9 cellular contexts compared by ENCODE assay signal in genomic region chr4:54063224-54063623, GRCh38. TPM values are rescaled to one million over a fixed set of nuclear protein-coding genes. Genes with fewer than 3 reads are reported as not detected.
DNase-seq lines count a peak whose midpoint lies in the region; ATAC-seq and TF ChIP-seq lines count a peak whose summit lies in the region.
"Had no signal": no experiment of that assay in that cellular context is flagged by ENCODE, and none has a peak within 500 bp of the region (broad histone marks: within the 10 kb centered on the region; RNA-seq: fewer than 3 reads in every experiment).

No MANE protein-coding gene starts in this region.

- H3K27ac Mint-ChIP-seq in endodermal cell: peak overlapping the region; percentile 93

- H3K4me3 ChIP-seq in RWPE2 (ENCODE audit: severe bottlenecking) (peak overlapping the region; percentile 86), endodermal cell (ENCODE audit: low read length) (peak overlapping the region; percentile 90), neural cell (ENCODE audit: low read length) (peak overlapping the region; percentile 95)

- TF ChIP-seq EP300 in neural cell (conservative IDR thresholded peaks at IDR 0.05; ENCODE audit: poor library complexity, severe bottlenecking): no peak

- WGBS in endodermal cell (ENCODE audit: insufficient coverage in 1 of 2, insufficient read length in 1 of 2), 2 experiments: 35 to 59% methylated on average over 2 to 3 of the region's 4 CpGs

- peak overlapping the region; percentile 85 for H3K9ac ChIP-seq in endodermal cell (ENCODE audit: extremely low read depth, low read length, poor library complexity, severe bottlenecking)
- H3K9ac ChIP-seq in neural cell (ENCODE audit: low read length): peak overlapping the region; percentile 94

- peak overlapping the region; percentile 90 for H3K4me3 Mint-ChIP-seq in endodermal cell

- no peaks in the 10 kb centered on the region for H3K9me3 Mint-ChIP-seq in endodermal cell

- H3K4me2 ChIP-seq in neural cell (ENCODE audit: low read length): peak overlapping the region; percentile 99

- peak; percentile 39 for DNase-seq in SIG-M5 treated with dmso at 0.1 percent for 504 hours (lab: John Stamatoyannopoulos, UW; ENCODE audit: unreplicated experiment)
- no peak for DNase-seq in SIG-M5 (lab: John Stamatoyannopoulos, UW)
- no peak for DNase-seq in RWPE2 (ENCODE audit: low spot score)
- no peak for DNase-seq in endodermal cell
- DNase-seq in NCI-H1436 treated with DMSO at 0.1 percent for 48 hours (lab: John Stamatoyannopoulos, UW): no peak

- no peaks in the 10 kb centered on the region for H4K20me1 ChIP-seq in neural cell (ENCODE audit: insufficient read depth)

- H3K27ac ChIP-seq in RWPE2 (ENCODE audit: poor library complexity, severe bottlenecking) (peak overlapping the region; percentile 94), endodermal cell (ENCODE audit: low read depth, low read length) (no peak overlapping the region), neural cell (ENCODE audit: low read length) (peak overlapping the region; percentile 85)

- TF ChIP-seq CTCF in RWPE2 (IDR thresholded peaks at IDR 0.05; ENCODE audit: poor library complexity, severe bottlenecking): no peak
- TF ChIP-seq CTCF in endodermal cell (conservative IDR thresholded peaks at IDR 0.05): no peak
- TF ChIP-seq CTCF in neural cell (IDR thresholded peaks at IDR 0.05; ENCODE audit: poor library complexity, severe bottlenecking): no peak

- TF ChIP-seq RAD21 in neural cell (conservative IDR thresholded peaks at IDR 0.05): no peak

- H3K36me3 Mint-ChIP-seq in endodermal cell (ENCODE audit: low read depth): no peaks in the 10 kb centered on the region

- H3K27me3 Mint-ChIP-seq in endodermal cell (ENCODE audit: insufficient read depth): no peaks in the 10 kb centered on the region

- no peaks in the 10 kb centered on the region for H3K9me2 ChIP-seq in neural cell (ENCODE audit: insufficient read depth, low read length)

- H3F3A ChIP-seq in neural cell (ENCODE audit: insufficient read depth, low read length, poor library complexity, severe bottlenecking): no peaks in the 10 kb centered on the region

- H3K36me3 ChIP-seq in RWPE2 (ENCODE audit: low read depth): peaks cover 18% of the 10 kb centered on the region
- H3K36me3 ChIP-seq in endodermal cell (ENCODE audit: control insufficient read depth, insufficient read depth, low read length): no peaks in the 10 kb centered on the region
- H3K36me3 ChIP-seq in neural cell (ENCODE audit: insufficient read depth, low read length): no peaks in the 10 kb centered on the region

- peaks cover 57% of the 10 kb centered on the region for H3K79me2 ChIP-seq in neural cell (replicated peaks; ENCODE audit: insufficient read depth, low read length)

- peaks cover 63% of the 10 kb centered on the region for H3K4me1 ChIP-seq in RWPE2 (ENCODE audit: insufficient read depth, poor library complexity, severe bottlenecking)
- peaks cover 11% of the 10 kb centered on the region for H3K4me1 ChIP-seq in endodermal cell (ENCODE audit: control insufficient read depth, insufficient read depth, low read length)

- H3K4me1 Mint-ChIP-seq in endodermal cell: peaks cover 44% of the 10 kb centered on the region

- H3K27me3 ChIP-seq in RWPE2 (ENCODE audit: insufficient read depth, poor library complexity, severe bottlenecking) (no peaks in the 10 kb centered on the region), endodermal cell (ENCODE audit: control insufficient read depth, insufficient read depth, low read length, poor library complexity, severe bottlenecking) (no peaks in the 10 kb centered on the region), neural cell (ENCODE audit: insufficient read depth, low read depth, low read length) (no peaks in the 10 kb centered on the region)

- H2AFZ ChIP-seq in neural cell (ENCODE audit: low read depth, low read length): no peak overlapping the region

- ATAC-seq in RWPE2 (ENCODE audit: low read depth): peak; percentile 20; the same call in 1 of the 3 replicates
- no peak for ATAC-seq in GM21825 (IDR thresholded peaks at IDR 0.05; ENCODE audit: unreplicated experiment)
- no peak for ATAC-seq in HG03469 (IDR thresholded peaks at IDR 0.05; ENCODE audit: unreplicated experiment)

- H3K9me3 ChIP-seq in RWPE2 (ENCODE audit: severe bottlenecking): no peaks in the 10 kb centered on the region
- H3K9me3 ChIP-seq in endodermal cell (ENCODE audit: control insufficient read depth, low read length): no peaks in the 10 kb centered on the region
- no peaks in the 10 kb centered on the region for H3K9me3 ChIP-seq in neural cell (ENCODE audit: low read length)

TF ChIP-seq in neural cell, 6 proteins besides CTCF, POLR2A, EP300 and RAD21:
- TF ChIP-seq MXI1 (conservative IDR thresholded peaks at IDR 0.05; ENCODE audit: poor library complexity, severe bottlenecking) (no peak), REST (IDR thresholded peaks at IDR 0.05; ENCODE audit: borderline replicate concordance) (no peak), SMC3 (conservative IDR thresholded peaks at IDR 0.05; ENCODE audit: poor library complexity) (no peak), EZH2 (IDR thresholded peaks at IDR 0.05; ENCODE audit: borderline replicate concordance, insufficient read depth, low read length, poor library complexity, severe bottlenecking) (no peak), POLR2AphosphoS5 (IDR thresholded peaks at IDR 0.05) (no peak), TAF1 (IDR thresholded peaks at IDR 0.05; ENCODE audit: low read depth) (no peak)

RNA-seq across cellular contexts. Expression of gene CHIC2, which starts 1.2 kb away (rescaled TPM):
- total RNA-seq in endodermal cell: 10 to 100 TPM; 10.2 to 14.4 TPM
- polyA plus RNA-seq in endodermal cell (2013, experiment 1 of 2): 15.7 TPM
- polyA plus RNA-seq in endodermal cell (2013, experiment 2 of 2): 17.4 TPM
- 51.8 and 58.5 TPM in 2 replicates for polyA plus RNA-seq in neural cell
- polyA minus RNA-seq in neural cell: 64.5 and 67.7 TPM in 2 replicates

RNA-seq across cellular contexts. Expression of gene GSX2, which starts 36.7 kb away (rescaled TPM):
- not detected for total RNA-seq in endodermal cell
- polyA plus RNA-seq in endodermal cell (2013, experiment 1 of 2): 3.6 TPM
- polyA plus RNA-seq in endodermal cell (2013, experiment 2 of 2): 4.2 TPM
- 0.48 and 0.87 TPM in 2 replicates for polyA plus RNA-seq in neural cell
- polyA minus RNA-seq in neural cell: 1.5 and 2.7 TPM in 2 replicates
- polyA plus RNA-seq: adipose tissue had no signal
